15 cellular contexts compared by ENCODE assay signal in genomic region chr12:52946334-52946733, GRCh38. TPM values are rescaled to one million over a fixed set of nuclear protein-coding genes. Genes with fewer than 3 reads are reported as not detected.
DNase-seq lines count a peak whose midpoint lies in the region; ATAC-seq, FAIRE-seq and TF ChIP-seq lines count a peak whose summit lies in the region.
"Had no signal": no experiment of that assay in that cellular context is flagged by ENCODE, and none has a peak within 500 bp of the region (broad histone marks: within the 10 kb centered on the region; RNA-seq: fewer than 3 reads in every experiment).

No MANE protein-coding gene starts in this region.

- H3K36me3 ChIP-seq in ES-I3 (ENCODE audit: insufficient read depth, low read length) (peaks cover 13% of the 10 kb centered on the region), iPS-20b (ENCODE audit: insufficient read depth, low read depth, low read length) (peaks cover 17% of the 10 kb centered on the region), trophoblast cell (ENCODE audit: control insufficient read depth in 1 of 2, insufficient read depth in 2 of 2, low read length in 2 of 2) (peaks cover 16 to 19% of the 10 kb centered on the region in 2 experiments)
- H3K36me3 ChIP-seq: left ventricle myocardium inferior had no signal

- H3K4me3 Mint-ChIP-seq in WTC11, result peak overlapping the region; percentile 53
- H3K4me3 Mint-ChIP-seq: activated CD8-positive, alpha-beta memory T cell treated with anti-CD3 and anti-CD28 coated beads, Interleukin-2, amount 10 ng/mL, durations not matched to agents 7 days and 5 days; activated naive CD4-positive, alpha-beta T cell treated with anti-CD3 and anti-CD28 coated beads, Interleukin-2, amount 10 ng/mL, durations not matched to agents 7 days and 5 days; B cell had no signal

- H3K27ac ChIP-seq in iPS-20b (ENCODE audit: low read length), result peak overlapping the region; percentile 74
- peak overlapping the region; percentile 100 for H3K27ac ChIP-seq in trophoblast cell (ENCODE audit: low read depth, low read length)
- no peak overlapping the region for H3K27ac ChIP-seq in foreskin keratinocyte
- H3K27ac ChIP-seq: left ventricle myocardium inferior had no signal

- peak overlapping the region; percentile 99 for H2BK120ac ChIP-seq in trophoblast cell (ENCODE audit: insufficient read depth, low read length, poor library complexity)

- H3K4ac ChIP-seq in trophoblast cell (ENCODE audit: low read depth, low read length), result peak overlapping the region; percentile 85

- DNase-seq in WTC11 (ENCODE audit: low spot score), result no peak
- DNase-seq in trophoblast cell, result peak; percentile 55 to 76
- DNase-seq in GM12891 (ENCODE audit: insufficient read length, low spot score), result no peak
- DNase-seq in NCI-H1105 treated with DMSO at 0.1 percent for 48 hours (lab: John Stamatoyannopoulos, UW), result no peak
- no peak for DNase-seq in foreskin keratinocyte
- DNase-seq: activated CD8-positive, alpha-beta memory T cell treated with anti-CD3 and anti-CD28 coated beads, Interleukin-2, amount 10 ng/mL, durations not matched to agents 7 days and 5 days; activated naive CD4-positive, alpha-beta T cell treated with anti-CD3 and anti-CD28 coated beads, Interleukin-2, amount 10 ng/mL, durations not matched to agents 7 days and 5 days; head of caudate nucleus; left ventricle myocardium inferior; occipital lobe; substantia nigra had no signal

- no peak overlapping the region for H3K23ac ChIP-seq in trophoblast cell (ENCODE audit: low read length)

- peak overlapping the region; percentile 62 for H3K18ac ChIP-seq in trophoblast cell (ENCODE audit: low read length)

- TF ChIP-seq CTCF in WTC11 (IDR thresholded peaks at IDR 0.05), result no peak
- TF ChIP-seq CTCF in foreskin keratinocyte (conservative IDR thresholded peaks at IDR 0.05), result no peak

- H3K9ac ChIP-seq in ES-I3 (ENCODE audit: low read depth, low read length) (peak overlapping the region; percentile 32), iPS-20b (ENCODE audit: low read depth, low read length) (peak overlapping the region; percentile 44), trophoblast cell (ENCODE audit: low read length) (no peak overlapping the region)

- ATAC-seq in WTC11, result no peak
- ATAC-seq in HG03469 (IDR thresholded peaks at IDR 0.05; ENCODE audit: unreplicated experiment), result no peak
- ATAC-seq in foreskin keratinocyte, result no peak
- ATAC-seq: activated CD8-positive, alpha-beta memory T cell treated with anti-CD3 and anti-CD28 coated beads, Interleukin-2, amount 10 ng/mL, durations not matched to agents 7 days and 5 days had no signal

- peak overlapping the region; percentile 56 for H2AK5ac ChIP-seq in trophoblast cell (ENCODE audit: low read length)

- H4K12ac ChIP-seq in trophoblast cell (ENCODE audit: low read depth, low read length), result no peak overlapping the region

- H4K91ac ChIP-seq in trophoblast cell (ENCODE audit: low read depth, low read length), result peak overlapping the region; percentile 99

- H3K4me2 ChIP-seq in trophoblast cell (ENCODE audit: low read length), result peak overlapping the region; percentile 48

- H3K36me3 Mint-ChIP-seq in WTC11, result peaks cover 20% of the 10 kb centered on the region
- H3K36me3 Mint-ChIP-seq: activated CD8-positive, alpha-beta memory T cell treated with anti-CD3 and anti-CD28 coated beads, Interleukin-2, amount 10 ng/mL, durations not matched to agents 7 days and 5 days; activated naive CD4-positive, alpha-beta T cell treated with anti-CD3 and anti-CD28 coated beads, Interleukin-2, amount 10 ng/mL, durations not matched to agents 7 days and 5 days had no signal

- H3K9me3 Mint-ChIP-seq in WTC11, result no peaks in the 10 kb centered on the region
- H3K9me3 Mint-ChIP-seq: activated naive CD4-positive, alpha-beta T cell treated with anti-CD3 and anti-CD28 coated beads, Interleukin-2, amount 10 ng/mL, durations not matched to agents 7 days and 5 days had no signal

- POLR2A ChIA-PET in WTC11 (lab: Charles Lee), result interaction anchor here (1.1 to 1.4 kb wide), 5 partner anchors 9 to 59 kb away, joined by 3 to 23 read pairs (median 6); partner anchors contain the start of genes EIF4B and KRT8

- CTCF ChIA-PET in WTC11 (lab: Charles Lee), result interaction anchor here (1.0 to 5.1 kb wide), 10 partner anchors 17 to 61 kb away, joined by 3 to 36 read pairs (median 6); partner anchors contain the start of gene KRT8

- peaks cover 55% of the 10 kb centered on the region for H3K4me1 ChIP-seq in ES-I3 (ENCODE audit: insufficient read depth, low read length)
- peaks cover 36% of the 10 kb centered on the region for H3K4me1 ChIP-seq in iPS-20b (ENCODE audit: insufficient read depth, low read length)
- H3K4me1 ChIP-seq in trophoblast cell (ENCODE audit: control insufficient read depth in 1 of 2, insufficient read depth in 2 of 2, low read length in 2 of 2), result peaks cover 39 to 45% of the 10 kb centered on the region in 2 experiments
- H3K4me1 ChIP-seq in foreskin keratinocyte, result peaks cover 14% of the 10 kb centered on the region

- H3K27me3 ChIP-seq in iPS-20b (ENCODE audit: insufficient read depth, low read length) (no peaks in the 10 kb centered on the region), trophoblast cell (ENCODE audit: insufficient read depth, low read length) (no peaks in the 10 kb centered on the region), foreskin keratinocyte (no peaks in the 10 kb centered on the region)

- H3K9me3 ChIP-seq in ES-I3 (ENCODE audit: control insufficient read depth, insufficient read depth, low read length), result no peaks in the 10 kb centered on the region
- no peaks in the 10 kb centered on the region for H3K9me3 ChIP-seq in iPS-20b (ENCODE audit: insufficient read depth, low read depth, low read length)
- H3K9me3 ChIP-seq in trophoblast cell (ENCODE audit: insufficient read depth, low read depth, low read length), result no peaks in the 10 kb centered on the region
- H3K9me3 ChIP-seq: left ventricle myocardium inferior had no signal

- peak overlapping the region; percentile 98 for H3K27ac Mint-ChIP-seq in WTC11
- H3K27ac Mint-ChIP-seq: activated CD8-positive, alpha-beta memory T cell treated with anti-CD3 and anti-CD28 coated beads, Interleukin-2, amount 10 ng/mL, durations not matched to agents 7 days and 5 days; activated naive CD4-positive, alpha-beta T cell treated with anti-CD3 and anti-CD28 coated beads, Interleukin-2, amount 10 ng/mL, durations not matched to agents 7 days and 5 days; B cell had no signal

- peaks cover 79% of the 10 kb centered on the region for H3K79me1 ChIP-seq in trophoblast cell (ENCODE audit: low read length)

- H2BK12ac ChIP-seq in trophoblast cell (ENCODE audit: low read length), result peak overlapping the region; percentile 98

- H3K14ac ChIP-seq in trophoblast cell (ENCODE audit: low read length), result peak overlapping the region; percentile 95

- peak overlapping the region; percentile 98 for H2BK5ac ChIP-seq in trophoblast cell (ENCODE audit: low read depth, low read length, poor library complexity)

- peaks cover 81% of the 10 kb centered on the region for H3K4me1 Mint-ChIP-seq in WTC11

- peak overlapping the region; percentile 50 for H4K8ac ChIP-seq in trophoblast cell (ENCODE audit: low read depth, low read length)

- no peak for TF ChIP-seq POLR2A in GM12891 (IDR thresholded peaks at IDR 0.05; ENCODE audit: low read depth, low read length)

- no peak for FAIRE-seq in GM12891 (lab: Jason Lieb, UNC)

- peak overlapping the region; percentile 48 for H3K4me3 ChIP-seq in iPS-20b (ENCODE audit: low read length)
- H3K4me3 ChIP-seq in trophoblast cell (ENCODE audit: low read depth, low read length), result no peak overlapping the region
- H3K4me3 ChIP-seq: left ventricle myocardium inferior had no signal

- no peak overlapping the region for H2AFZ ChIP-seq in trophoblast cell (ENCODE audit: insufficient read depth, low read length, poor library complexity)

- WGBS in trophoblast cell (ENCODE audit: extremely low coverage, insufficient coverage, insufficient read length), result no CpG with 5 or more reads among the region's 1 CpG

- H3K79me2 ChIP-seq in trophoblast cell (ENCODE audit: control insufficient read depth, insufficient read depth, low read length, poor library complexity), result peaks cover 47% of the 10 kb centered on the region

- no peaks in the 10 kb centered on the region for H3K27me3 Mint-ChIP-seq in WTC11 (ENCODE audit: low read depth)

TF ChIP-seq in WTC11, 78 proteins besides CTCF, POLR2A, EP300 and RAD21 (continues in another document):
- no peak for TF ChIP-seq ZNF121 (CRISPR knock-in tag; IDR thresholded peaks at IDR 0.05)
- no peak for TF ChIP-seq MAX (CRISPR knock-in tag; IDR thresholded peaks at IDR 0.05)

TF ChIP-seq in GM12891, 5 proteins besides CTCF, POLR2A, EP300 and RAD21:
- TF ChIP-seq PAX5 (IDR thresholded peaks at IDR 0.05; ENCODE audit: insufficient read depth, low read length, severe bottlenecking), result no peak

RNA-seq across cellular contexts. Expression of gene KRT18, which starts 2.6 kb away (rescaled TPM):
- total RNA-seq in WTC11 (2021) (461 to 525 TPM (median 465 TPM) in 3 replicates), foreskin keratinocyte (500 and 580 TPM in 2 replicates)
- polyA plus RNA-seq in trophoblast cell (2013), result 4,184 and 4,236 TPM in 2 replicates
- polyA plus RNA-seq in GM12891 (2012; ENCODE audit: low read depth, missing spikeins), result 9.5 TPM
- polyA plus RNA-seq in foreskin keratinocyte, result 561 and 630 TPM in 2 replicates

RNA-seq across cellular contexts. Expression of gene KRT8, which starts 41.5 kb away (rescaled TPM):
- total RNA-seq in WTC11 (2021) (424 to 477 TPM (median 429 TPM) in 3 replicates), foreskin keratinocyte (445 and 504 TPM in 2 replicates)
- 5,322 and 5,443 TPM in 2 replicates for polyA plus RNA-seq in trophoblast cell (2013)
- polyA plus RNA-seq in GM12891 (2012; ENCODE audit: low read depth, missing spikeins), result 2.8 TPM
- polyA plus RNA-seq in foreskin keratinocyte, result 626 and 720 TPM in 2 replicates
- total RNA-seq: occipital lobe had no signal

RNA-seq across cellular contexts. Expression of gene EIF4B, which starts 59.9 kb away (rescaled TPM):
- total RNA-seq in WTC11 (2021), result 730 to 860 TPM (median 838 TPM) in 3 replicates
- 342 and 356 TPM in 2 replicates for polyA plus RNA-seq in trophoblast cell (2013)
- polyA plus RNA-seq in GM12891 (2012; ENCODE audit: low read depth, missing spikeins), result 328 TPM
- 349 and 368 TPM in 2 replicates for total RNA-seq in foreskin keratinocyte
- 95.2 and 110 TPM in 2 replicates for polyA plus RNA-seq in foreskin keratinocyte

Comparison
In these comparisons a context has a peak if more than half of its experiments do, and no peak if none do; other contexts are left out.
1. DNase-seq: peak in trophoblast cell (2 of 2); none in WTC11 (single experiment), GM12891 (single experiment), NCI-H1105 treated with DMSO at 0.1 percent for 48 hours (single experiment) and foreskin keratinocyte (0 of 2).